Comparison of ENCODE assay signal across 8 cellular contexts in the genomic region with DNA sequence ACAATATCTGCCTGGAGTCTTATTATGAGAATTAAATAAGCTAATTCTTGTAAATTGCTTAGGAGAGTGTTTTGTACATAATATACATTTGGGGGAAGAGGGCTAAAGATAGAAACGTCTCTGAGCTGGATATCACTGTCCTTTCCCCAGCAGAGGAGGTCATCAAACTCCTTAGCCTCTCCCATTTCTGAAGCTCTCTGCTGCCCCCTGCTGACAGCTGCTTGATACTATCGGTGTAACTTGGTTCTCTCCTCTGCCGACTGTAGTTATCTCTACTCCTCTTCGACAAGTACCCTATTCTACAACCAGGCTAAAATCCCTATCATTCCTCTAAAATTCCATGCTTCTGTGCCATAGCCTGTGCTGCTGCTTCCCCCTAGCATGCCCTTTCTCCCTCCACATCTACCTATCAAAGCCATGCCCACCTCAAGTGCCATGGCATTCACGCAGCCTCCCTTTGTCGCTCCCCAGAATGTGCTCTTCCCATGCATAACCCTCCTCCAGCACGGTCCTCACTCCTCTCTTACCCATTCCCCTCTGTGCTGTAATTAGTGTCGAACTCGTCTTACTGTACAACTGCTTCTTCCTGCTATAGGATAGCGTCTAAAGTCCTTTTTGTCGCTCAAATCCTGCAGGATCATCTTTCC.
DNase-seq lines count a peak whose midpoint lies in the region; ATAC-seq lines count a peak whose summit lies in the region.

No MANE protein-coding gene starts in this region.

- no peak overlapping the region for H3K4me3 Mint-ChIP-seq in memory B cell

- H3K27me3 Mint-ChIP-seq in memory B cell, result no peaks in the 10 kb centered on the region

- H3K9me3 Mint-ChIP-seq in memory B cell, result no peaks in the 10 kb centered on the region

- peaks cover 8% of the 10 kb centered on the region for H3K36me3 Mint-ChIP-seq in memory B cell

- DNase-seq in CMK (ENCODE audit: low read depth) (peak; percentile 72), NCI-H69 (lab: John Stamatoyannopoulos, UW) (peak; percentile 88), memory B cell (ENCODE audit: low spot score in 2 of 2) (peak; percentile 64 to 81)
- DNase-seq in activated CD4-positive, alpha-beta T cell treated with anti-CD3 and anti-CD28 coated beads, Interleukin-2, amount 50 U/mL, for 4 hours, result peak; percentile 73 to 78
- DNase-seq in effector CD8-positive, alpha-beta T cell (lab: John Stamatoyannopoulos, UW), result peak; percentile 62
- DNase-seq in stimulated activated CD8-positive, alpha-beta memory T cell treated with anti-CD3 and anti-CD28 coated beads, Interleukin-2, amount 100 ng/mL, for 1 hour (ENCODE audit: low read depth in 2 of 2), result peak; percentile 39 to 59

- H3K27ac Mint-ChIP-seq in memory B cell, result no peak overlapping the region

- peaks cover 6% of the 10 kb centered on the region for H3K4me1 Mint-ChIP-seq in memory B cell

- peak; percentile 96 for ATAC-seq in GM19438 (IDR thresholded peaks at IDR 0.05; ENCODE audit: low read depth, unreplicated experiment)
- peak; percentile 86 for ATAC-seq in HG03469 (IDR thresholded peaks at IDR 0.05; ENCODE audit: unreplicated experiment)
- ATAC-seq in memory B cell (ENCODE audit: low read depth), result peak; percentile 72

Comparison
In these comparisons a context has a peak if more than half of its experiments do, and no peak if none do; other contexts are left out.
1. Peak in every context shown above with its lines: DNase-seq and ATAC-seq.